In the genomic region with DNA sequence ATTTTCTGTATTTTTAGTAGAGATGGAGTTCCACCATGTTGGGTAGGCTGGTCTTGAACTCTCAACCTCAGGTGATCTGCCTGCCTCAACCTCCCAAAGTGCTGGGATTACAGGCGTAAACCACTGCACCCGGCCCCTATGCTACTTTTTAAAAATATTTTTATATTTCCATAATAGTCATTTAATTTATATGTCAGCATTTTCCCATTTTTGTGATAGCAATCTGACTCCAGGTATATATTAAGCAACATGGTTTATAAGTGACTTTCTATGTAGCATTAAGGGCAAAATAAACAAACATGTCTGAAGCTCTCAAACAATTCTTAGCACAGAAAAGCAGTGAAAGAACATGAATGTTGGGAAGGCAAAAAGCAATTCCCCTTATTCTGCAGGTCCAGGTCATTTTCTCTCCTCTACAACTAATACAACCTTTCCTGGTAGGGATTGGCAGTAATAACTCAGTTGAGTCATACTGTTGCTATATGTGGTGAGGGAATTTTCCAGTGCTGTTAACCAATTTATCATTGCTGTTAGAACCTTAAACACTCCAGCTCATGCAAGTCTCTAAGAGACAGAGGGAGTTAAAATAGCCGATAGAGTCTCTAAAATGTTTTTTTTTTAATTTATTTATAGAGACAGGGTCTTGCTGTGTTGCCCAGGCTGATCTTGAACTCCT, we compare ENCODE assay signal across 9 cellular contexts. TPM values are rescaled to one million over a fixed set of nuclear protein-coding genes. Genes with fewer than 3 reads are reported as not detected.
DNase-seq lines count a peak whose midpoint lies in the region; ATAC-seq, FAIRE-seq and TF ChIP-seq lines count a peak whose summit lies in the region.
"Had no signal": no experiment of that assay in that cellular context is flagged by ENCODE, and none has a peak within 500 bp of the region (broad histone marks: within the 10 kb centered on the region; RNA-seq: fewer than 3 reads in every experiment).

No MANE protein-coding gene starts in this region.

- H3K4me1 ChIP-seq in HAP-1 (peaks cover 7% of the 10 kb centered on the region), upper lobe of left lung (peaks cover 0 to 19% (median 9%) of the 10 kb centered on the region in 4 donors)

- H3K9me3 ChIP-seq in HAP-1 (no peaks in the 10 kb centered on the region), upper lobe of left lung (no peaks in the 10 kb centered on the region)

- TF ChIP-seq EP300 in upper lobe of left lung (IDR thresholded peaks at IDR 0.05), result no peak

- no peak overlapping the region for H3K27ac ChIP-seq in upper lobe of left lung

- H3K27ac Mint-ChIP-seq in stimulated activated effector memory CD8-positive, alpha-beta T cell treated with anti-CD3 and anti-CD28 coated beads, Interleukin-12 subunit alpha, Interleukin-12 subunit beta, amount 100 ng/mL, for 72 hours, result no peak overlapping the region
- H3K27ac Mint-ChIP-seq: T-helper 2 cell treated with Interferon-gamma antibody and Interleukin-4, amounts not matched to agents 5 μg/mL and 100 μg/mL, for 36 hours had no signal

- H3K36me3 ChIP-seq in HAP-1 (replicated peaks) (no peaks in the 10 kb centered on the region), upper lobe of left lung (peaks cover 0 to 10% (median 0%) of the 10 kb centered on the region in 4 donors)

- H3K9me3 Mint-ChIP-seq in stimulated activated effector memory CD8-positive, alpha-beta T cell treated with anti-CD3 and anti-CD28 coated beads, Interleukin-12 subunit alpha, Interleukin-12 subunit beta, amount 100 ng/mL, for 72 hours, result no peaks in the 10 kb centered on the region
- H3K9me3 Mint-ChIP-seq: T-helper 2 cell treated with Interferon-gamma antibody and Interleukin-4, amounts not matched to agents 5 μg/mL and 100 μg/mL, for 36 hours had no signal

- H3K4me3 Mint-ChIP-seq in stimulated activated effector memory CD8-positive, alpha-beta T cell treated with anti-CD3 and anti-CD28 coated beads, Interleukin-12 subunit alpha, Interleukin-12 subunit beta, amount 100 ng/mL, for 72 hours, result no peak overlapping the region
- H3K4me3 Mint-ChIP-seq: T-helper 2 cell treated with Interferon-gamma antibody and Interleukin-4, amounts not matched to agents 5 μg/mL and 100 μg/mL, for 36 hours had no signal

- no peak for DNase-seq in GM12892 (ENCODE audit: insufficient read length)
- DNase-seq in RCC 7860 (ENCODE audit: low spot score), result peak; percentile 80
- DNase-seq in fibroblast of peridontal ligament (ENCODE audit: extremely low read depth), result peak; percentile 78
- DNase-seq in stimulated activated effector memory CD8-positive, alpha-beta T cell treated with anti-CD3 and anti-CD28 coated beads, Interleukin-12 subunit alpha, Interleukin-12 subunit beta, amount 100 ng/mL, for 72 hours (ENCODE audit: low spot score in 2 of 2), result no peak
- no peak for DNase-seq in HAP-1 (ENCODE audit: low spot score in 2 of 2)
- DNase-seq in upper lobe of left lung, result no peak
- DNase-seq: NCI-H774 had no signal

- no peak for TF ChIP-seq POLR2A in GM12892 (IDR thresholded peaks at IDR 0.05; ENCODE audit: low read depth, low read length)
- no peak for TF ChIP-seq POLR2A in upper lobe of left lung (IDR thresholded peaks at IDR 0.05)

- FAIRE-seq in GM12892 (lab: Jason Lieb, UNC), result peak; percentile 5
- FAIRE-seq in RCC 7860 (lab: Jason Lieb, UNC), result peak; percentile 93

- no peaks in the 10 kb centered on the region for H3K27me3 ChIP-seq in HAP-1 (ENCODE audit: low read depth)
- H3K27me3 ChIP-seq in upper lobe of left lung, result no peaks in the 10 kb centered on the region

- ATAC-seq in stimulated activated effector memory CD8-positive, alpha-beta T cell treated with anti-CD3 and anti-CD28 coated beads, Interleukin-12 subunit alpha, Interleukin-12 subunit beta, amount 100 ng/mL, for 72 hours, result peak; percentile 62
- no peak for ATAC-seq in HG02970 (IDR thresholded peaks at IDR 0.05; ENCODE audit: low FRiP score, unreplicated experiment)
- ATAC-seq in upper lobe of left lung (ENCODE audit: low FRiP score in 2 of 2), result no peak

- in situ Hi-C loops in HAP-1 (cut with MboI; ENCODE audit: low sequenced_read_pairs), result no loop called here

- peaks cover 4% of the 10 kb centered on the region for H3K4me1 Mint-ChIP-seq in stimulated activated effector memory CD8-positive, alpha-beta T cell treated with anti-CD3 and anti-CD28 coated beads, Interleukin-12 subunit alpha, Interleukin-12 subunit beta, amount 100 ng/mL, for 72 hours

- H3K36me3 Mint-ChIP-seq in stimulated activated effector memory CD8-positive, alpha-beta T cell treated with anti-CD3 and anti-CD28 coated beads, Interleukin-12 subunit alpha, Interleukin-12 subunit beta, amount 100 ng/mL, for 72 hours, result no peaks in the 10 kb centered on the region

- no peak for TF ChIP-seq CTCF in upper lobe of left lung (IDR thresholded peaks at IDR 0.05)

- WGBS in upper lobe of left lung, 2 donors, result 89 to 98% methylated on average over 3 of the region's 3 CpGs

- H3K4me3 ChIP-seq in HAP-1 (no peak overlapping the region), upper lobe of left lung (no peak overlapping the region)

RNA-seq across cellular contexts. Expression of a gene that starts 24.0 kb away (rescaled TPM):
- polyA plus RNA-seq in GM12892 (2012; ENCODE audit: missing spikeins), result 80.8 TPM
- 10 to 100 TPM; 24.1 to 80.5 (median 40.4) TPM for total RNA-seq in upper lobe of left lung

Comparison
In these comparisons a context has a peak if more than half of its experiments do, and no peak if none do; other contexts are left out.
1. DNase-seq: peak in RCC 7860 (single experiment) and fibroblast of peridontal ligament (single experiment); none in GM12892 (single experiment), stimulated activated effector memory CD8-positive, alpha-beta T cell treated with anti-CD3 and anti-CD28 coated beads, Interleukin-12 subunit alpha, Interleukin-12 subunit beta, amount 100 ng/mL, for 72 hours (0 of 2), HAP-1 (0 of 2) and upper lobe of left lung (0 of 2).